13 cellular contexts compared by ENCODE assay signal in genomic region chr9:124766815-124767554, GRCh38. TPM values are rescaled to one million over a fixed set of nuclear protein-coding genes. Genes with fewer than 3 reads are reported as not detected.
A peak's percentile ranks its signal among the peaks of the same experiment; 100 is the strongest.
DNase-seq lines count a peak whose midpoint lies in the region; ATAC-seq and TF ChIP-seq lines count a peak whose summit lies in the region.
"Had no signal": no experiment of that assay in that cellular context is flagged by ENCODE, and none has a peak within 500 bp of the region (broad histone marks: within the 10 kb centered on the region; RNA-seq: fewer than 3 reads in every experiment).

No MANE protein-coding gene starts in this region.

- no peaks in the 10 kb centered on the region for H3K9me3 ChIP-seq in OCI-LY3 (ENCODE audit: insufficient read depth, low read length)
- H3K9me3 ChIP-seq: sigmoid colon had no signal

- H2AFZ ChIP-seq in OCI-LY3 (ENCODE audit: low read depth, low read length), result no peak overlapping the region

- DNase-seq in AML-193 (lab: John Stamatoyannopoulos, UW), result peak; percentile 60 to 72
- DNase-seq in fibroblast of mammary gland (ENCODE audit: low read depth), result no peak
- no peak for DNase-seq in activated gamma-delta T cell treated with Interleukin-2 at 50 U/mL for 16 hours
- DNase-seq in DMS153 (lab: John Stamatoyannopoulos, UW), result no peak
- DNase-seq in dermis blood vessel endothelial cell, result no peak
- DNase-seq: amygdala, Calu3, sigmoid colon, trophoblast cell had no signal

- H4K20me1 ChIP-seq in OCI-LY3 (ENCODE audit: insufficient read depth, low read length), result peaks cover 71% of the 10 kb centered on the region

- no peaks in the 10 kb centered on the region for H3K36me3 ChIP-seq in OCI-LY3 (replicated peaks; ENCODE audit: low read depth, low read length)
- H3K36me3 ChIP-seq: sigmoid colon had no signal

- H3K79me2 ChIP-seq in OCI-LY3 (ENCODE audit: low read length), result peaks cover 84% of the 10 kb centered on the region

- H3K27me3 ChIP-seq in OCI-LY3 (ENCODE audit: low read depth, low read length), result no peaks in the 10 kb centered on the region

- TF ChIP-seq CTCF in GM12873 (IDR thresholded peaks at IDR 0.05; ENCODE audit: insufficient read depth, low read depth, low read length, missing control alignments) (peak; percentile 48), OCI-LY3 (IDR thresholded peaks at IDR 0.05; ENCODE audit: low read depth, low read length) (peak; percentile 37), fibroblast of mammary gland (conservative IDR thresholded peaks at IDR 0.05; ENCODE audit: control insufficient read depth, insufficient read depth, low read depth, low read length) (peak; percentile 15)

- H3K4me2 ChIP-seq in OCI-LY3 (ENCODE audit: low read length), result peak overlapping the region; percentile 73

- H3K27ac ChIP-seq in OCI-LY3 (ENCODE audit: low read length), result no peak overlapping the region
- H3K27ac ChIP-seq: sigmoid colon had no signal

- H3K9ac ChIP-seq in OCI-LY3 (ENCODE audit: low read length), result no peak overlapping the region

- no peak for ATAC-seq in GM18858 (IDR thresholded peaks at IDR 0.05; ENCODE audit: unreplicated experiment)

- H3K4me3 ChIP-seq in OCI-LY3 (ENCODE audit: low read length) (no peak overlapping the region), fibroblast of mammary gland (ENCODE audit: control insufficient read depth, low read depth, low read length) (no peak overlapping the region)
- H3K4me3 ChIP-seq: sigmoid colon had no signal

- peaks cover 50% of the 10 kb centered on the region for H3K4me1 ChIP-seq in OCI-LY3 (ENCODE audit: low read length)

RNA-seq across cellular contexts. Expression of gene NR6A1, which starts 4.1 kb away (rescaled TPM):
- total RNA-seq in dermis blood vessel endothelial cell, result 2.9 TPM in 2 replicates

RNA-seq across cellular contexts. Expression of gene OLFML2A, which starts 9.9 kb away (rescaled TPM):
- total RNA-seq in dermis blood vessel endothelial cell, result 2.2 and 2.9 TPM in 2 replicates
- total RNA-seq: T-helper 2 cell treated with Interferon-gamma antibody and Interleukin-4, amounts not matched to agents 100 ng/mL and 5 ng/mL, for 36 hours had no signal

Comparison
In these comparisons a context has a peak if more than half of its experiments do, and no peak if none do; other contexts are left out.
1. DNase-seq: peak in AML-193 (2 of 2); none in fibroblast of mammary gland (single experiment), activated gamma-delta T cell treated with Interleukin-2 at 50 U/mL for 16 hours (single experiment), DMS153 (single experiment) and dermis blood vessel endothelial cell (single experiment).
2. Peak in every context shown above with its lines, with median percentiles within 50 percentile points of each other: CTCF ChIP-seq.